24 cellular contexts compared by ENCODE assay signal in the genomic region with DNA sequence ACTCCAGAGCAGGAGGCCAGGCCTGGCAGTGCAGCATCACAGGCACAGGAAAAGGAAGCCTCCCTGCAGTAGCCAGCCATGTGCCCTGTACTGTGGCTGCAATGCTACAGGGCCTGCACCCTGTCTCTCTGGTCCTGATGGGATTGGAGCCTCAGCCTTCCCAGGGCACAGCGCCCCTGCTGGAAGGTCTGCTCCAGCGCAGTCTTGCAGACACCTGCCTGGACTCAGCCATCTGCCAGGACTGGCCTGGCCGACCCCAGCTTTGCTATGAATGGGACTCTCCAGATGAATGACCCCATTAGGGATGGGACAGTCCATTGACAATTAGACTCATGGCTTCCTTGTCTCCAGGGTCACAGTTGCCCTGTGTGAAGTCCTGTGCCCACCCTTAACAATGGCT.
DNase-seq lines count a peak whose midpoint lies in the region; ATAC-seq, FAIRE-seq and TF ChIP-seq lines count a peak whose summit lies in the region.
"Had no signal": no experiment of that assay in that cellular context is flagged by ENCODE, and none has a peak within 500 bp of the region (broad histone marks: within the 10 kb centered on the region; RNA-seq: fewer than 3 reads in every experiment).

No MANE protein-coding gene starts in this region.

- no peaks in the 10 kb centered on the region for H3K79me2 ChIP-seq in K562 (ENCODE audit: control insufficient read depth, insufficient read depth, low read length)
- H3K79me2 ChIP-seq: parathyroid adenoma had no signal

- ATAC-seq in K562 (no peak), omental fat pad (ENCODE audit: low FRiP score) (peak; percentile 23), HG03565 (IDR thresholded peaks at IDR 0.05; ENCODE audit: unreplicated experiment) (no peak)

- TF ChIP-seq RAD21 in K562 (CRISPR knock-in tag; conservative IDR thresholded peaks at IDR 0.05 in 1 of 2, IDR thresholded peaks at IDR 0.05 in 1 of 2), result no peak

- no peak overlapping the region for H3K4me2 ChIP-seq in K562 (ENCODE audit: insufficient read depth, low read length)
- H3K4me2 ChIP-seq: BLaER1 had no signal

- no peaks in the 10 kb centered on the region for H3K4me1 ChIP-seq in K562 (replicated peaks in 1 of 2; ENCODE audit: control insufficient read depth in 2 of 2, insufficient read depth in 2 of 2, low read length in 2 of 2)
- H3K4me1 ChIP-seq: parathyroid adenoma, SJSA1 had no signal

- H3K4me3 ChIP-seq in GM06990 (replicated peaks; ENCODE audit: low read depth, low read length), result no peak overlapping the region
- H3K4me3 ChIP-seq in GM12875 (ENCODE audit: low read depth, low read length), result no peak overlapping the region
- H3K4me3 ChIP-seq in K562, result no peak overlapping the region
- H3K4me3 ChIP-seq: BLaER1, SJSA1, skin epidermis had no signal

- POLR2A ChIA-PET in K562 (lab: Yijun Ruan, JAX), result no interaction called here

- no peak overlapping the region for H3K9ac ChIP-seq in K562 (ENCODE audit: insufficient read depth in 1 of 2, low read depth in 2 of 2, low read length in 2 of 2)
- H3K9ac ChIP-seq: BLaER1, parathyroid adenoma had no signal

- H3K9me3 ChIP-seq in K562 (replicated peaks; ENCODE audit: control insufficient read depth, insufficient read depth, low read depth, low read length), result no peaks in the 10 kb centered on the region; the same call in 1 of the 2 replicates

- intact Hi-C loops in K562 (cut with micrococcal nuclease), result no loop called here

- no peaks in the 10 kb centered on the region for H3K27me3 ChIP-seq in GM06990 (replicated peaks; ENCODE audit: control insufficient read depth, insufficient read depth, low read length)
- no peaks in the 10 kb centered on the region; a peak in 1 of 5 replicates for H3K27me3 ChIP-seq in K562 (ENCODE audit: control insufficient read depth in 2 of 2, insufficient read depth in 2 of 2, low read length in 2 of 2)
- H3K27me3 ChIP-seq: BLaER1, SJSA1 had no signal

- no peak for TF ChIP-seq EP300 in K562 (IDR thresholded peaks at IDR 0.05; ENCODE audit: low read length)

- in situ Hi-C loops in K562 (cut with MboI), result no loop called here

- no peak for FAIRE-seq in K562 (lab: Jason Lieb, UNC)
- FAIRE-seq: D721Med, GM18507 had no signal

- CTCF ChIA-PET in K562 (lab: Yijun Ruan, JAX; ENCODE audit: low intra/inter-chr PET ratio), result no interaction called here

- WGBS in K562 (ENCODE audit: insufficient coverage, low coverage, missing lambda C conversion rate), result 3% methylated on average over 3 of the region's 3 CpGs

- TF ChIP-seq CTCF in GM06990 (IDR thresholded peaks at IDR 0.05; ENCODE audit: insufficient read depth, low read length, poor library complexity, severe bottlenecking) (peak; percentile 16), GM12875 (IDR thresholded peaks at IDR 0.05; ENCODE audit: borderline replicate concordance, insufficient read depth, low read depth, low read length) (peak; percentile 31; the same call in 1 of the 2 replicates), K562 (IDR thresholded peaks at IDR 0.05 in 2 of 3, conservative IDR thresholded peaks at IDR 0.05 in 1 of 3; ENCODE audit: insufficient read depth in 2 of 3, low read depth in 1 of 3, low read length in 3 of 3) (peak; percentile 19 to 49 (median 35); a peak in 5 of 6 replicates), omental fat pad (IDR thresholded peaks at IDR 0.05) (no peak)

- H3K27ac ChIP-seq in K562 (ENCODE audit: extremely low read depth, low read depth, low read length), result no peak overlapping the region
- H3K27ac ChIP-seq: BLaER1, HL-60, parathyroid adenoma, SJSA1, skin epidermis had no signal

- no peak for TF ChIP-seq POLR2A in K562 (conservative IDR thresholded peaks at IDR 0.05)

- H4K20me1 ChIP-seq in K562 (replicated peaks; ENCODE audit: control insufficient read depth, insufficient read depth, low read length), result no peaks in the 10 kb centered on the region
- H4K20me1 ChIP-seq: BLaER1 had no signal

- H2AFZ ChIP-seq in K562 (ENCODE audit: low read depth, low read length), result no peak overlapping the region
- H2AFZ ChIP-seq: parathyroid adenoma had no signal

- BruUV-seq in K562 (replicated peaks; lab: Mats Ljungman, UMichigan), result no TSS peak

- H3K36me3 ChIP-seq in GM06990 (ENCODE audit: control insufficient read depth, insufficient read depth, low read length), result no peaks in the 10 kb centered on the region
- H3K36me3 ChIP-seq in K562 (ENCODE audit: control insufficient read depth, insufficient read depth, low read length), result no peaks in the 10 kb centered on the region
- H3K36me3 ChIP-seq: BLaER1, SJSA1 had no signal

- DNase-seq in GM06990 (ENCODE audit: extremely low read depth, insufficient read length) (no peak), K562 (ENCODE audit: extremely low read depth in 1 of 4, low spot score in 3 of 4) (peak in 2 of 4 experiments; percentile 32 to 39), omental fat pad (ENCODE audit: low spot score) (no peak), NCI-H345 (lab: John Stamatoyannopoulos, UW) (no peak)
- no peak for DNase-seq in stimulated activated CD4-positive, alpha-beta T cell treated with anti-CD3 and anti-CD28 coated beads, Interleukin-12 subunit alpha, Interleukin-12 subunit beta, amount 100 ng/mL, for 4 hours
- DNase-seq: activated gamma-delta T cell; amniotic stem cell; effector CD4-positive, alpha-beta T cell; GF-D8; immature natural killer cell; KBM-7; naive B cell; NCI-H2029 treated with DMSO at 0.1 percent for 48 hours; NCI-H510A treated with DMSO at 0.1 percent for 48 hours; stimulated activated CD4-positive, alpha-beta T cell treated with anti-CD3 and anti-CD28 coated beads, Interleukin-4, amount 100 ng/mL, for 1 hour had no signal

- H3K9me1 ChIP-seq in K562 (ENCODE audit: control insufficient read depth, insufficient read depth, low read length), result no peaks in the 10 kb centered on the region

TF ChIP-seq in K562, 482 proteins besides CTCF, POLR2A, EP300 and RAD21:
- no peak for TF ChIP-seq L3MBTL2 (IDR thresholded peaks at IDR 0.05)
- no peak for TF ChIP-seq BDP1 (IDR thresholded peaks at IDR 0.05; ENCODE audit: insufficient read depth, insufficient read length)
- TF ChIP-seq ELF4 (CRISPR knock-in tag; IDR thresholded peaks at IDR 0.05), result no peak
- TF ChIP-seq, protein P1, sequence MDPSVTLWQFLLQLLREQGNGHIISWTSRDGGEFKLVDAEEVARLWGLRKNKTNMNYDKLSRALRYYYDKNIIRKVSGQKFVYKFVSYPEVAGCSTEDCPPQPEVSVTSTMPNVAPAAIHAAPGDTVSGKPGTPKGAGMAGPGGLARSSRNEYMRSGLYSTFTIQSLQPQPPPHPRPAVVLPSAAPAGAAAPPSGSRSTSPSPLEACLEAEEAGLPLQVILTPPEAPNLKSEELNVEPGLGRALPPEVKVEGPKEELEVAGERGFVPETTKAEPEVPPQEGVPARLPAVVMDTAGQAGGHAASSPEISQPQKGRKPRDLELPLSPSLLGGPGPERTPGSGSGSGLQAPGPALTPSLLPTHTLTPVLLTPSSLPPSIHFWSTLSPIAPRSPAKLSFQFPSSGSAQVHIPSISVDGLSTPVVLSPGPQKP (CRISPR knock-in tag; IDR thresholded peaks at IDR 0.05), result no peak
- no peak for TF ChIP-seq COPS2 (conservative IDR thresholded peaks at IDR 0.05)

Comparison
In these comparisons a context has a peak if more than half of its experiments do, and no peak if none do; other contexts are left out.
1. CTCF ChIP-seq: peak in GM06990 (single experiment), GM12875 (single experiment) and K562 (3 of 3); none in omental fat pad (0 of 3).